In genomic region chr1:1827456-1827855, GRCh38 we compare ENCODE assay signal across 3 cellular contexts.
TF ChIP-seq lines count a peak whose summit lies in the region.

No MANE protein-coding gene starts in this region.

TF ChIP-seq in SK-N-SH treated with all-trans-retinoic acid at 6 μM for 48 hours, 23 proteins besides CTCF, POLR2A, EP300 and RAD21:
- no peak for TF ChIP-seq ZNF70 (CRISPR knock-in tag; IDR thresholded peaks at IDR 0.05)
- no peak for TF ChIP-seq OSR1 (CRISPR knock-in tag; IDR thresholded peaks at IDR 0.05)
- no peak for TF ChIP-seq ZFP30 (CRISPR knock-in tag; IDR thresholded peaks at IDR 0.05)
- TF ChIP-seq BACH2 (CRISPR knock-in tag; IDR thresholded peaks at IDR 0.05; ENCODE audit: borderline replicate concordance): no peak
- TF ChIP-seq TOX (CRISPR knock-in tag; IDR thresholded peaks at IDR 0.05; ENCODE audit: borderline replicate concordance): no peak
- no peak for TF ChIP-seq RARB (CRISPR knock-in tag; IDR thresholded peaks at IDR 0.05)
- TF ChIP-seq ISL1 (CRISPR knock-in tag; IDR thresholded peaks at IDR 0.05): no peak

TF ChIP-seq in SK-N-SH, 30 proteins besides CTCF, POLR2A, EP300 and RAD21:
- TF ChIP-seq REST (IDR thresholded peaks at IDR 0.05; ENCODE audit: low read depth, low read length): no peak
- no peak for TF ChIP-seq IRF3 (IDR thresholded peaks at IDR 0.05; ENCODE audit: low read depth, low read length)
- TF ChIP-seq TCF12 (IDR thresholded peaks at IDR 0.05): no peak
- TF ChIP-seq ZBTB33 (IDR thresholded peaks at IDR 0.05; ENCODE audit: borderline replicate concordance, low read depth): no peak
- no peak for TF ChIP-seq EZH2phosphoT487 (IDR thresholded peaks at IDR 0.05; ENCODE audit: borderline replicate concordance, low read depth)
- TF ChIP-seq GABPA (IDR thresholded peaks at IDR 0.05; ENCODE audit: low read depth): no peak
- no peak for TF ChIP-seq FOXM1 (IDR thresholded peaks at IDR 0.05; ENCODE audit: low read depth)
- no peak for TF ChIP-seq TEAD4 (IDR thresholded peaks at IDR 0.05; ENCODE audit: borderline replicate concordance, insufficient read depth)
- TF ChIP-seq CHD2 (IDR thresholded peaks at IDR 0.05; ENCODE audit: low read length, partially characterized antibody): no peak
- no peak for TF ChIP-seq SMC3 (IDR thresholded peaks at IDR 0.05; ENCODE audit: low read depth, low read length)
- TF ChIP-seq RCOR1 (IDR thresholded peaks at IDR 0.05; ENCODE audit: low read length): no peak
- no peak for TF ChIP-seq USF2 (IDR thresholded peaks at IDR 0.05; ENCODE audit: borderline replicate concordance, low read depth, low read length)
- no peak for TF ChIP-seq NRF1 (IDR thresholded peaks at IDR 0.05; ENCODE audit: low read depth, low read length)
- no peak for TF ChIP-seq RFX5 (IDR thresholded peaks at IDR 0.05; ENCODE audit: low read length)
- TF ChIP-seq FOSL2 (IDR thresholded peaks at IDR 0.05; ENCODE audit: borderline replicate concordance, low read depth): no peak
- TF ChIP-seq PBX3 (IDR thresholded peaks at IDR 0.05): no peak
- no peak for TF ChIP-seq MEF2A (IDR thresholded peaks at IDR 0.05; ENCODE audit: borderline replicate concordance, low read depth)
- no peak for TF ChIP-seq TAF1 (IDR thresholded peaks at IDR 0.05; ENCODE audit: borderline replicate concordance, low read depth, low read length)
- no peak for TF ChIP-seq ELF1 (IDR thresholded peaks at IDR 0.05)
- no peak for TF ChIP-seq RXRA (IDR thresholded peaks at IDR 0.05; ENCODE audit: borderline replicate concordance, low read depth)

TF ChIP-seq in IMR-90, 13 proteins besides CTCF, POLR2A, EP300 and RAD21:
- TF ChIP-seq MXI1 (IDR thresholded peaks at IDR 0.05; ENCODE audit: borderline replicate concordance, low read depth, low read length): no peak
- TF ChIP-seq BHLHE40 (IDR thresholded peaks at IDR 0.05; ENCODE audit: low read depth, low read length): no peak
- TF ChIP-seq NFE2L2 (IDR thresholded peaks at IDR 0.05; ENCODE audit: low read depth, low read length): no peak
- no peak for TF ChIP-seq MAZ (IDR thresholded peaks at IDR 0.05; ENCODE audit: borderline replicate concordance, low read depth, low read length)
- no peak for TF ChIP-seq ELK1 (IDR thresholded peaks at IDR 0.05; ENCODE audit: borderline replicate concordance, low read depth, low read length)
- TF ChIP-seq RCOR1 (IDR thresholded peaks at IDR 0.05; ENCODE audit: insufficient replicate concordance, low read length): no peak
- no peak for TF ChIP-seq FOS (IDR thresholded peaks at IDR 0.05; ENCODE audit: low read depth, low read length)
- TF ChIP-seq USF2 (IDR thresholded peaks at IDR 0.05; ENCODE audit: low read depth, low read length): no peak
- TF ChIP-seq CHD1 (IDR thresholded peaks at IDR 0.05; ENCODE audit: low read depth, low read length): no peak
- no peak for TF ChIP-seq RFX5 (IDR thresholded peaks at IDR 0.05; ENCODE audit: low read depth, low read length)
- no peak for TF ChIP-seq MAFK (IDR thresholded peaks at IDR 0.05; ENCODE audit: low read depth, low read length)
